Comparison of ENCODE assay signal across 1 cellular context in genomic region chr5:108727639-108728565, GRCh38.
TF ChIP-seq lines count a peak whose summit lies in the region.

No MANE protein-coding gene starts in this region.

TF ChIP-seq in HepG2, 621 proteins besides CTCF, POLR2A, EP300 and RAD21 (continued from another document and continues in another):
- TF ChIP-seq ZFP37 (CRISPR knock-in tag; IDR thresholded peaks at IDR 0.05; ENCODE audit: borderline replicate concordance): 0 out of 2 replicates have a peak, but pooled peaks have one; percentile 55
- no peak for TF ChIP-seq ZNF432 (CRISPR knock-in tag; IDR thresholded peaks at IDR 0.05; ENCODE audit: borderline replicate concordance)
- TF ChIP-seq ZNF761 (CRISPR knock-in tag; conservative IDR thresholded peaks at IDR 0.05): peak; percentile 80; the same call in 1 of the 2 replicates
- TF ChIP-seq KDM6A (CRISPR knock-in tag; IDR thresholded peaks at IDR 0.05; ENCODE audit: low read depth): no peak
- peak; percentile 59; the same call in 1 of the 2 replicates for TF ChIP-seq ZNF790 (CRISPR knock-in tag; IDR thresholded peaks at IDR 0.05; ENCODE audit: borderline replicate concordance)
- 0 out of 2 replicates have a peak, but pooled peaks have one; percentile 71 for TF ChIP-seq ZNF773 (CRISPR knock-in tag; IDR thresholded peaks at IDR 0.05; ENCODE audit: borderline replicate concordance)
- TF ChIP-seq PAF1 (CRISPR knock-in tag; IDR thresholded peaks at IDR 0.05): no peak
- no peak for TF ChIP-seq ZNF24 (IDR thresholded peaks at IDR 0.05)
- no peak; the same call in 1 of the 2 replicates for TF ChIP-seq RFXANK (CRISPR knock-in tag; IDR thresholded peaks at IDR 0.05)
- peak in 1 of 2 experiments; percentile 96; a peak in 2 of 4 replicates for TF ChIP-seq KLF16 (CRISPR knock-in tag; IDR thresholded peaks at IDR 0.05)
- TF ChIP-seq GTF3A (CRISPR knock-in tag; conservative IDR thresholded peaks at IDR 0.05): no peak
- TF ChIP-seq CREB1 (IDR thresholded peaks at IDR 0.05): no peak
- TF ChIP-seq CREB1 (CRISPR knock-in tag; IDR thresholded peaks at IDR 0.05): no peak
- TF ChIP-seq ARID5B (CRISPR knock-in tag; IDR thresholded peaks at IDR 0.05): peak; percentile 72; the same call in 1 of the 2 replicates
- no peak for TF ChIP-seq SKIL (CRISPR knock-in tag; IDR thresholded peaks at IDR 0.05; ENCODE audit: borderline replicate concordance)
- no peak for TF ChIP-seq ARNT (IDR thresholded peaks at IDR 0.05)
- no peak for TF ChIP-seq HDAC6 (IDR thresholded peaks at IDR 0.05; ENCODE audit: low read depth, low read length)
- no peak for TF ChIP-seq PLSCR1 (CRISPR knock-in tag; IDR thresholded peaks at IDR 0.05; ENCODE audit: borderline replicate concordance)
- TF ChIP-seq TAF1 (CRISPR knock-in tag; IDR thresholded peaks at IDR 0.05): peak; percentile 92
- peak; percentile 82 for TF ChIP-seq KLF6 (CRISPR knock-in tag; IDR thresholded peaks at IDR 0.05)
- no peak; the same call in 1 of the 2 replicates for TF ChIP-seq ZNF260 (CRISPR knock-in tag; IDR thresholded peaks at IDR 0.05; ENCODE audit: borderline replicate concordance, low read depth)
- peak; percentile 91 for TF ChIP-seq BRD4 (CRISPR knock-in tag; IDR thresholded peaks at IDR 0.05)
- peak; percentile 71; the same call in 1 of the 2 replicates for TF ChIP-seq ZNF839 (CRISPR knock-in tag; IDR thresholded peaks at IDR 0.05; ENCODE audit: borderline replicate concordance)
- peak; percentile 59; the same call in 1 of the 2 replicates for TF ChIP-seq ZHX2 (IDR thresholded peaks at IDR 0.05; ENCODE audit: low read depth)
- no peak for TF ChIP-seq ZHX2 (CRISPR knock-in tag; IDR thresholded peaks at IDR 0.05; ENCODE audit: borderline replicate concordance)
- no peak for TF ChIP-seq ZBTB49 (CRISPR knock-in tag; IDR thresholded peaks at IDR 0.05; ENCODE audit: borderline replicate concordance)
- TF ChIP-seq PRPF4 (IDR thresholded peaks at IDR 0.05; ENCODE audit: low read depth, low read length, poor library complexity, severe bottlenecking): no peak
- TF ChIP-seq ZFP36L1 (CRISPR knock-in tag; IDR thresholded peaks at IDR 0.05): 0 out of 2 replicates have a peak, but pooled peaks have one; percentile 74
- peak; percentile 85; the same call in 1 of the 2 replicates for TF ChIP-seq ZNF280D (CRISPR knock-in tag; IDR thresholded peaks at IDR 0.05)
- peak; percentile 93 for TF ChIP-seq IRF9 (CRISPR knock-in tag; IDR thresholded peaks at IDR 0.05; ENCODE audit: borderline replicate concordance)
- no peak for TF ChIP-seq DPF2 (CRISPR knock-in tag; IDR thresholded peaks at IDR 0.05; ENCODE audit: borderline replicate concordance, low read depth)
- TF ChIP-seq PHF8 (CRISPR knock-in tag; IDR thresholded peaks at IDR 0.05): peak; percentile 98
- TF ChIP-seq TARDBP (CRISPR knock-in tag; IDR thresholded peaks at IDR 0.05): peak; percentile 33; the same call in 1 of the 2 replicates
- TF ChIP-seq ZNF563 (CRISPR knock-in tag; IDR thresholded peaks at IDR 0.05): peak; percentile 82
- TF ChIP-seq FOXO1 (CRISPR knock-in tag; IDR thresholded peaks at IDR 0.05): peak; percentile 62; the same call in 1 of the 2 replicates
- TF ChIP-seq GZF1 (CRISPR knock-in tag; IDR thresholded peaks at IDR 0.05): peak; percentile 74; the same call in 1 of the 2 replicates
- TF ChIP-seq MAFF (IDR thresholded peaks at IDR 0.05; ENCODE audit: low read depth, low read length): no peak
- no peak for TF ChIP-seq ZNF441 (CRISPR knock-in tag; IDR thresholded peaks at IDR 0.05; ENCODE audit: borderline replicate concordance)
- no peak for TF ChIP-seq MNT (IDR thresholded peaks at IDR 0.05)
